ENCODE assay signal across 13 cellular contexts in the genomic region with DNA sequence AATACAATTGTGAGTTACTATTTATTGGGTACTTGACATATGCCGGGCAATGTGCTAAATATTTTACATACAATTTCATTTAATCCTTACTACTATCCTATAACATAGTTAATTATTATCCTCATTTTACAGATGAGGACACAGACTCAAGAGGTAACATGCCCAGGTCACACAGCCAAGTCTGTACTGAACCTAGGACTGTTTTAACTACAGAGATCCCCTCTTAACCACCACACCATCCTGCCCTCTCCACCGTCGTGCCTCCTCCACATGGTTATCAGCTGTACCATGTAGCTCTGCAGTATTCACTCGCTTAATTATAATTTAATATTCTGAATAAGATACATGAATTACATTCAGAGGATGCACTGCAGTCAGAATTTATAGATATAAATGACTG. TPM values are rescaled to one million over a fixed set of nuclear protein-coding genes. Genes with fewer than 3 reads are reported as not detected.
DNase-seq lines count a peak whose midpoint lies in the region; ATAC-seq lines count a peak whose summit lies in the region.
"Had no signal": no experiment of that assay in that cellular context is flagged by ENCODE, and none has a peak within 500 bp of the region (broad histone marks: within the 10 kb centered on the region; RNA-seq: fewer than 3 reads in every experiment).

No MANE protein-coding gene starts in this region.

- no peak overlapping the region for H3K4me3 Mint-ChIP-seq in activated CD4-positive, alpha-beta memory T cell treated with anti-CD3 and anti-CD28 coated beads for 36 hours
- H3K4me3 Mint-ChIP-seq in activated CD4-positive, alpha-beta memory T cell treated with anti-CD3 and anti-CD28 coated beads, Interleukin-2, amount 10 ng/mL, durations not matched to agents 7 days and 5 days, result no peak overlapping the region
- peak overlapping the region; percentile 41 for H3K4me3 Mint-ChIP-seq in central memory CD8-positive, alpha-beta T cell
- H3K4me3 Mint-ChIP-seq in stimulated activated effector memory CD8-positive, alpha-beta T cell treated with anti-CD3 and anti-CD28 coated beads, Interleukin-12 subunit alpha, Interleukin-12 subunit beta, amount 100 ng/mL, for 72 hours, result peak overlapping the region; percentile 31
- H3K4me3 Mint-ChIP-seq: activated CD8-positive, alpha-beta memory T cell treated with anti-CD3 and anti-CD28 coated beads, Interleukin-2, amount 10 ng/mL, durations not matched to agents 7 days and 5 days had no signal

- CTCF ChIA-PET in activated CD4-positive, alpha-beta memory T cell treated with anti-CD3 and anti-CD28 coated beads for 36 hours (lab: Charles Lee), result no interaction called here
- CTCF ChIA-PET in activated CD4-positive, alpha-beta memory T cell treated with anti-CD3 and anti-CD28 coated beads, Interleukin-2, amount 10 ng/mL, durations not matched to agents 7 days and 5 days (lab: Charles Lee), result no interaction called here

- DNase-seq in activated CD4-positive, alpha-beta memory T cell treated with anti-CD3 and anti-CD28 coated beads for 36 hours, result no peak
- no peak for DNase-seq in activated CD4-positive, alpha-beta memory T cell treated with anti-CD3 and anti-CD28 coated beads, Interleukin-2, amount 10 ng/mL, durations not matched to agents 7 days and 5 days
- no peak for DNase-seq in central memory CD8-positive, alpha-beta T cell (ENCODE audit: low spot score in 2 of 2)
- no peak for DNase-seq in stimulated activated effector memory CD8-positive, alpha-beta T cell treated with anti-CD3 and anti-CD28 coated beads, Interleukin-12 subunit alpha, Interleukin-12 subunit beta, amount 100 ng/mL, for 72 hours (ENCODE audit: low spot score in 2 of 2)
- DNase-seq in effector CD4-positive, alpha-beta T cell, result no peak
- DNase-seq in NCI-H524 treated with DMSO at 0.1 percent for 48 hours (lab: John Stamatoyannopoulos, UW), result no peak
- no peak for DNase-seq in GM03348 (ENCODE audit: low spot score)
- DNase-seq: activated CD8-positive, alpha-beta memory T cell treated with anti-CD3 and anti-CD28 coated beads, Interleukin-2, amount 10 ng/mL, durations not matched to agents 7 days and 5 days; NCI-H187; occipital lobe; SHP77 treated with DMSO at 0.1 percent for 48 hours; uterus had no signal

- POLR2A ChIA-PET in activated CD4-positive, alpha-beta memory T cell treated with anti-CD3 and anti-CD28 coated beads for 36 hours (lab: Charles Lee), result no interaction called here
- POLR2A ChIA-PET in activated CD4-positive, alpha-beta memory T cell treated with anti-CD3 and anti-CD28 coated beads, Interleukin-2, amount 10 ng/mL, durations not matched to agents 7 days and 5 days (lab: Charles Lee), result no interaction called here

- H3K27ac Mint-ChIP-seq in activated CD4-positive, alpha-beta memory T cell treated with anti-CD3 and anti-CD28 coated beads for 36 hours, result peak overlapping the region; percentile 58
- H3K27ac Mint-ChIP-seq in activated CD4-positive, alpha-beta memory T cell treated with anti-CD3 and anti-CD28 coated beads, Interleukin-2, amount 10 ng/mL, durations not matched to agents 7 days and 5 days, result no peak overlapping the region
- peak overlapping the region; percentile 80 for H3K27ac Mint-ChIP-seq in central memory CD8-positive, alpha-beta T cell (ENCODE audit: low read depth)
- H3K27ac Mint-ChIP-seq in stimulated activated effector memory CD8-positive, alpha-beta T cell treated with anti-CD3 and anti-CD28 coated beads, Interleukin-12 subunit alpha, Interleukin-12 subunit beta, amount 100 ng/mL, for 72 hours, result peak overlapping the region; percentile 60
- H3K27ac Mint-ChIP-seq: activated CD8-positive, alpha-beta memory T cell treated with anti-CD3 and anti-CD28 coated beads, Interleukin-2, amount 10 ng/mL, durations not matched to agents 7 days and 5 days had no signal

- no peaks in the 10 kb centered on the region for H3K27me3 Mint-ChIP-seq in activated CD4-positive, alpha-beta memory T cell treated with anti-CD3 and anti-CD28 coated beads for 36 hours
- no peaks in the 10 kb centered on the region for H3K27me3 Mint-ChIP-seq in activated CD4-positive, alpha-beta memory T cell treated with anti-CD3 and anti-CD28 coated beads, Interleukin-2, amount 10 ng/mL, durations not matched to agents 7 days and 5 days
- H3K27me3 Mint-ChIP-seq in central memory CD8-positive, alpha-beta T cell, result no peaks in the 10 kb centered on the region
- H3K27me3 Mint-ChIP-seq: activated CD8-positive, alpha-beta memory T cell treated with anti-CD3 and anti-CD28 coated beads, Interleukin-2, amount 10 ng/mL, durations not matched to agents 7 days and 5 days had no signal

- no peaks in the 10 kb centered on the region for H3K9me3 Mint-ChIP-seq in activated CD4-positive, alpha-beta memory T cell treated with anti-CD3 and anti-CD28 coated beads for 36 hours
- no peaks in the 10 kb centered on the region for H3K9me3 Mint-ChIP-seq in activated CD4-positive, alpha-beta memory T cell treated with anti-CD3 and anti-CD28 coated beads, Interleukin-2, amount 10 ng/mL, durations not matched to agents 7 days and 5 days
- no peaks in the 10 kb centered on the region for H3K9me3 Mint-ChIP-seq in central memory CD8-positive, alpha-beta T cell
- no peaks in the 10 kb centered on the region for H3K9me3 Mint-ChIP-seq in stimulated activated effector memory CD8-positive, alpha-beta T cell treated with anti-CD3 and anti-CD28 coated beads, Interleukin-12 subunit alpha, Interleukin-12 subunit beta, amount 100 ng/mL, for 72 hours

- intact Hi-C loops in activated CD4-positive, alpha-beta memory T cell treated with anti-CD3 and anti-CD28 coated beads for 36 hours (cut with micrococcal nuclease), result no loop called here

- H3K36me3 Mint-ChIP-seq in activated CD4-positive, alpha-beta memory T cell treated with anti-CD3 and anti-CD28 coated beads for 36 hours, result peaks cover 2% of the 10 kb centered on the region
- H3K36me3 Mint-ChIP-seq in activated CD4-positive, alpha-beta memory T cell treated with anti-CD3 and anti-CD28 coated beads, Interleukin-2, amount 10 ng/mL, durations not matched to agents 7 days and 5 days (ENCODE audit: low read depth), result peaks cover 18% of the 10 kb centered on the region
- H3K36me3 Mint-ChIP-seq in central memory CD8-positive, alpha-beta T cell (ENCODE audit: insufficient read depth), result peaks cover 16% of the 10 kb centered on the region
- peaks cover 31% of the 10 kb centered on the region for H3K36me3 Mint-ChIP-seq in stimulated activated effector memory CD8-positive, alpha-beta T cell treated with anti-CD3 and anti-CD28 coated beads, Interleukin-12 subunit alpha, Interleukin-12 subunit beta, amount 100 ng/mL, for 72 hours

- ATAC-seq in HG02981 (IDR thresholded peaks at IDR 0.05; ENCODE audit: unreplicated experiment), result peak; percentile 49
- no peak for ATAC-seq in central memory CD8-positive, alpha-beta T cell (replicated peaks; ENCODE audit: extremely low read depth, poor library complexity, severe bottlenecking)
- ATAC-seq in stimulated activated effector memory CD8-positive, alpha-beta T cell treated with anti-CD3 and anti-CD28 coated beads, Interleukin-12 subunit alpha, Interleukin-12 subunit beta, amount 100 ng/mL, for 72 hours, result peak; percentile 48
- ATAC-seq: activated CD8-positive, alpha-beta memory T cell treated with anti-CD3 and anti-CD28 coated beads, Interleukin-2, amount 10 ng/mL, durations not matched to agents 7 days and 5 days had no signal

- H3K4me1 Mint-ChIP-seq in activated CD4-positive, alpha-beta memory T cell treated with anti-CD3 and anti-CD28 coated beads for 36 hours (ENCODE audit: low read depth), result peaks cover 74% of the 10 kb centered on the region
- H3K4me1 Mint-ChIP-seq in activated CD4-positive, alpha-beta memory T cell treated with anti-CD3 and anti-CD28 coated beads, Interleukin-2, amount 10 ng/mL, durations not matched to agents 7 days and 5 days, result peaks cover 73% of the 10 kb centered on the region
- H3K4me1 Mint-ChIP-seq in central memory CD8-positive, alpha-beta T cell, result peaks cover 81% of the 10 kb centered on the region
- peaks cover 71% of the 10 kb centered on the region for H3K4me1 Mint-ChIP-seq in stimulated activated effector memory CD8-positive, alpha-beta T cell treated with anti-CD3 and anti-CD28 coated beads, Interleukin-12 subunit alpha, Interleukin-12 subunit beta, amount 100 ng/mL, for 72 hours

RNA-seq across cellular contexts. Expression of gene RAB14, which starts 5.3 kb away (rescaled TPM):
- total RNA-seq in activated CD4-positive, alpha-beta memory T cell treated with anti-CD3 and anti-CD28 coated beads for 36 hours, result 10 to 100 TPM; 58.2 to 58.5 TPM
- total RNA-seq in activated CD4-positive, alpha-beta memory T cell treated with anti-CD3 and anti-CD28 coated beads, Interleukin-2, amount 10 ng/mL, durations not matched to agents 7 days and 5 days, result 10 to 100 TPM; 65.8 to 68.1 TPM

Comparison
In these comparisons a context has a peak if more than half of its experiments do, and no peak if none do; other contexts are left out.
1. H3K4me3 Mint-ChIP-seq: peak in central memory CD8-positive, alpha-beta T cell (single experiment) and stimulated activated effector memory CD8-positive, alpha-beta T cell treated with anti-CD3 and anti-CD28 coated beads, Interleukin-12 subunit alpha, Interleukin-12 subunit beta, amount 100 ng/mL, for 72 hours (single experiment); none in activated CD4-positive, alpha-beta memory T cell treated with anti-CD3 and anti-CD28 coated beads for 36 hours (single experiment) and activated CD4-positive, alpha-beta memory T cell treated with anti-CD3 and anti-CD28 coated beads, Interleukin-2, amount 10 ng/mL, durations not matched to agents 7 days and 5 days (single experiment).